ENCODE assay signal across 1 cellular context in the genomic region with DNA sequence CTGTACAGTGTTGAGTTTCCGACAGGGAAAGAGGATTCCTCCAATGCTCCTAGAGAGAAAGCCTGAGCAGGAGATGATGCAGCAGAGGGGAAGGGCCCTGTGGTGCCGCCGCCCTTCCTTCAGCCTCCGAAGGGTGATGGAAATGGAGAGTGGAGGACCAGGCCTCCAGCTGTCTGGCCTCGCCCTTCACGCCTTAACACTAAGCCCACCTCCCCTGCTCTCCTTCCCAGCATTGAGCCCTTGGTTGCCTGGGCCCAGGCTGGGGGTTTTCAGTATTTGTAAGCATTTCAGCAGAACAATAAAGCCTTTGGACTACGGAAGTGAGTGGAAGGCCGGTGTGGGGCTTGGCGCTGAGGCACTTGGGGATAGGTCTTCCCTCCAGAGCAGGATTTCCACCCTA.
TF ChIP-seq lines count a peak whose summit lies in the region.

No MANE protein-coding gene starts in this region.

TF ChIP-seq in K562, 482 proteins besides CTCF, POLR2A, EP300 and RAD21:
- TF ChIP-seq ETS1 (conservative IDR thresholded peaks at IDR 0.05; ENCODE audit: control insufficient read depth, low read depth, low read length) (no peak), E4F1 (CRISPR knock-in tag; IDR thresholded peaks at IDR 0.05; ENCODE audit: borderline replicate concordance) (no peak), SMAD1 (IDR thresholded peaks at IDR 0.05; ENCODE audit: low read depth, low read length, partially characterized antibody) (no peak), CBX2 (IDR thresholded peaks at IDR 0.05; ENCODE audit: insufficient read depth, low read length, poor library complexity, severe bottlenecking) (no peak), HCFC1 (IDR thresholded peaks at IDR 0.05; ENCODE audit: low read depth, low read length) (no peak)
